In the genomic region with DNA sequence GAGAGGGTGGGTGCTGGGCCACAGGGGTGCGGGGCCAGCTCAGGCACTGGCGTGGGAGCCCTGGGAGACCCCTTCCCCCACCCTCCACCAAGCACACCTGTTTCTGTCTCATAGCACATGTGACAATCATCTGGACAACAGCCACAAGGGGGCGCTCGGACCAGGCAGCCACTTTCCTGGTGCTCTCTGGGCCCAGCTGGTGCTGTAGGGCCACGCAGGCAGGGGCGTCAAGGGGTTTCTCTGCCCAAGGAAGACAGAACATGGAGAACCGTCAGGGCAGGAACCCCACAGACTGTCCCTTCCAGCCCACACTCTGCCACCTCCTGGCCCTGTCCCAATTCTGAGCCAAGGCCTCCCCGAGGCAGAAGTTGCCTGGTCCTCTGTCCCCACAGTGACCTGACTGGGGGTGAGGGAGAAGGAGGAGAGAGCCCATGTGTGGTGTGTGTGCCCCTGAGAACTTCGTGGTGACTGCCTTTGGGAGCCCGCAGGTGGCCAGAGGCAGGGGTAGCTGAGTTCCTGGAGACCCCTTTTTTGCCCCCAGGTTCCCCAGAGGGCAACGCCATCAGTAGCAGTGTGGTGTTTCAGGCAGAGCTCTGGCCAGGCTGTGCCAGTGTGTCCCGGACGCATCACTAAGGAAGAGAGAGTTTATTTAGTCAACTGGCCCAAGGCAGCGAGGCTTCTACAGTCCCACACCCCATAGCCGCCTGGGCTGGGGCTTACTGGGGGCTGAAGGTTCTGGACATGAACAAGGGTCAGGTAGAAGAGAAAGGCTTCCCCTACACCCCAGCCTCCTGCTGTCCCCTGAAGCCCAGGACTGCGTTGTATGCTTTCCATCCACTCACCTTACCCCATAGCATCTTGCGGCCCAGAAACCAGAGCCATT, we compare ENCODE assay signal across 8 cellular contexts. TPM values are rescaled to one million over a fixed set of nuclear protein-coding genes. Genes with fewer than 3 reads are reported as not detected.
DNase-seq lines count a peak whose midpoint lies in the region; ATAC-seq and TF ChIP-seq lines count a peak whose summit lies in the region.

No MANE protein-coding gene starts in this region.

- H3K9me3 Mint-ChIP-seq in endothelial cell (ENCODE audit: unreplicated experiment) (no peaks in the 10 kb centered on the region), naive B cell (no peaks in the 10 kb centered on the region)
- no peaks in the 10 kb centered on the region for H3K9me3 Mint-ChIP-seq in stimulated activated naive B cell treated with anti-CD40 and anti-IgM and Interleukin-4, amounts not matched to agents 10 μg/mL and 1 μg/mL and 100 μg/mL, for 72 hours

- POLR2A ChIA-PET in GM10248 (lab: Yijun Ruan, JAX): no interaction called here

- no peak overlapping the region for H3K4me3 Mint-ChIP-seq in endothelial cell (ENCODE audit: unreplicated experiment)
- H3K4me3 Mint-ChIP-seq in naive B cell: peak overlapping the region in 3 of 8 donors; percentile 53 to 95 (median 81)
- no peak overlapping the region for H3K4me3 Mint-ChIP-seq in stimulated activated naive B cell treated with anti-CD40 and anti-IgM and Interleukin-4, amounts not matched to agents 10 μg/mL and 1 μg/mL and 100 μg/mL, for 72 hours

- peaks cover 9% of the 10 kb centered on the region for H3K36me3 Mint-ChIP-seq in endothelial cell (ENCODE audit: low read depth, unreplicated experiment)
- H3K36me3 Mint-ChIP-seq in naive B cell: no peaks in the 10 kb centered on the region
- peaks cover 11 to 26% of the 10 kb centered on the region in 2 donors for H3K36me3 Mint-ChIP-seq in stimulated activated naive B cell treated with anti-CD40 and anti-IgM and Interleukin-4, amounts not matched to agents 10 μg/mL and 1 μg/mL and 100 μg/mL, for 72 hours

- DNase-seq in GM10248 (ENCODE audit: extremely low spot score) (peak; percentile 78), NOMO-1 treated with dmso at 0.1 percent for 144 hours (lab: John Stamatoyannopoulos, UW; ENCODE audit: unreplicated experiment) (peak; percentile 22), endothelial cell (ENCODE audit: low spot score) (peak; percentile 87), naive B cell (peak; percentile 69), NCI-H446 treated with DMSO at 0.1 percent for 48 hours (lab: John Stamatoyannopoulos, UW) (no peak)
- peak; percentile 44 to 90 (median 89) for DNase-seq in activated CD8-positive, alpha-beta memory T cell treated with anti-CD3 and anti-CD28 coated beads for 48 hours (ENCODE audit: low read depth in 2 of 3, low spot score in 2 of 3)
- peak; percentile 62 for DNase-seq in stimulated activated naive B cell treated with anti-CD40 and anti-IgM and Interleukin-4, amounts not matched to agents 10 μg/mL and 1 μg/mL and 100 μg/mL, for 72 hours

- TF ChIP-seq CTCF in GM10248 (IDR thresholded peaks at IDR 0.05; ENCODE audit: control extremely low read depth, extremely low read depth, low read depth, missing control alignments) (peak; percentile 85), endothelial cell (IDR thresholded peaks at IDR 0.05; ENCODE audit: unreplicated experiment) (peak; percentile 78)

- H3K4me1 Mint-ChIP-seq in endothelial cell (ENCODE audit: unreplicated experiment): peaks cover 12% of the 10 kb centered on the region
- peaks cover 13 to 25% (median 20%) of the 10 kb centered on the region in 3 donors for H3K4me1 Mint-ChIP-seq in naive B cell
- H3K4me1 Mint-ChIP-seq in stimulated activated naive B cell treated with anti-CD40 and anti-IgM and Interleukin-4, amounts not matched to agents 10 μg/mL and 1 μg/mL and 100 μg/mL, for 72 hours: peaks cover 15 to 45% of the 10 kb centered on the region in 2 donors

- no peak overlapping the region for H3K27ac Mint-ChIP-seq in endothelial cell (ENCODE audit: unreplicated experiment)
- peak overlapping the region in 3 of 6 donors; percentile 21 to 54 (median 44) for H3K27ac Mint-ChIP-seq in naive B cell
- H3K27ac Mint-ChIP-seq in stimulated activated naive B cell treated with anti-CD40 and anti-IgM and Interleukin-4, amounts not matched to agents 10 μg/mL and 1 μg/mL and 100 μg/mL, for 72 hours: peak overlapping the region; percentile 76

- CTCF ChIA-PET in GM10248 (lab: Yijun Ruan, JAX): interaction anchor here (0.7 to 4.7 kb wide), 14 partner anchors 8 to 244 kb away, joined by 3 to 44 read pairs (median 4); a partner anchor contains a TSS

- H3K27me3 Mint-ChIP-seq in endothelial cell (ENCODE audit: unreplicated experiment) (peaks cover 12% of the 10 kb centered on the region), naive B cell (peaks cover 0 to 3% (median 0%) of the 10 kb centered on the region in 3 donors)
- no peaks in the 10 kb centered on the region for H3K27me3 Mint-ChIP-seq in stimulated activated naive B cell treated with anti-CD40 and anti-IgM and Interleukin-4, amounts not matched to agents 10 μg/mL and 1 μg/mL and 100 μg/mL, for 72 hours

- ATAC-seq in HG03135 (IDR thresholded peaks at IDR 0.05; ENCODE audit: unreplicated experiment) (peak; percentile 30), naive B cell (ENCODE audit: low read depth in 2 of 2) (peak; percentile 29 to 50)
- peak; percentile 47 to 48 for ATAC-seq in stimulated activated naive B cell treated with anti-CD40 and anti-IgM and Interleukin-4, amounts not matched to agents 10 μg/mL and 1 μg/mL and 100 μg/mL, for 72 hours (replicated peaks)

RNA-seq across cellular contexts. Expression of a gene that starts 3.1 kb away (rescaled TPM):
- total RNA-seq in endothelial cell (ENCODE audit: unreplicated experiment): 7.9 TPM
- 1 to 10 TPM; 1.3 to 9.6 (median 7.6) TPM for polyA plus RNA-seq in naive B cell (ENCODE audit: low read depth in 6 of 6)

RNA-seq across cellular contexts. Expression of a gene that starts 12.2 kb away (rescaled TPM):
- total RNA-seq in endothelial cell (ENCODE audit: unreplicated experiment): 5.9 TPM
- polyA plus RNA-seq in naive B cell (ENCODE audit: low read depth in 6 of 6): under 1 TPM in 3 of 6 donors, not detected in 3; 0.17 to 0.79 (median 0.27) TPM
